Comparison of ENCODE assay signal across 8 cellular contexts in genomic region chr19:11356074-11356397, GRCh38. TPM values are rescaled to one million over a fixed set of nuclear protein-coding genes. Genes with fewer than 3 reads are reported as not detected.
DNase-seq lines count a peak whose midpoint lies in the region; FAIRE-seq and TF ChIP-seq lines count a peak whose summit lies in the region.

No MANE protein-coding gene starts in this region.

- TF ChIP-seq CTCF in VCaP (conservative IDR thresholded peaks at IDR 0.05) (no peak), fibroblast of the aortic adventitia (IDR thresholded peaks at IDR 0.05; ENCODE audit: insufficient read depth, low read length) (no peak), retinal pigment epithelial cell (conservative IDR thresholded peaks at IDR 0.05; ENCODE audit: low read depth, low read length) (no peak)

- DNase-seq in GM12892 (ENCODE audit: insufficient read length) (no peak), fibroblast of the aortic adventitia (ENCODE audit: low read depth) (no peak), retinal pigment epithelial cell (ENCODE audit: low read depth) (no peak), A172 (ENCODE audit: low spot score) (no peak), NCI-H2227 treated with DMSO at 0.1 percent for 48 hours (lab: John Stamatoyannopoulos, UW) (no peak), NCI-H2171 (lab: John Stamatoyannopoulos, UW) (no peak), NCI-H2029 (lab: John Stamatoyannopoulos, UW) (no peak)

- TF ChIP-seq POLR2A in GM12892 (IDR thresholded peaks at IDR 0.05; ENCODE audit: low read depth, low read length): no peak

- H3K4me3 ChIP-seq in fibroblast of the aortic adventitia (ENCODE audit: low read depth, low read length) (peak overlapping the region; percentile 94), retinal pigment epithelial cell (ENCODE audit: low read length) (peak overlapping the region; percentile 56)

- peak; percentile 73 for FAIRE-seq in GM12892 (lab: Jason Lieb, UNC)

- peak overlapping the region; percentile 52; the same call in 1 of the 2 replicates for H3K27ac ChIP-seq in VCaP

RNA-seq across cellular contexts. Expression of gene PLPPR2, which starts 0.8 kb away (rescaled TPM):
- polyA plus RNA-seq in GM12892 (2012; ENCODE audit: missing spikeins): 3.6 TPM
- total RNA-seq in fibroblast of the aortic adventitia (ENCODE audit: low replicate concordance): 9.4 and 14.3 TPM in 2 replicates
- 15.7 and 19.4 TPM in 2 replicates for total RNA-seq in A172 (2014; rRNA removed; shearing (Covaris generic))

RNA-seq across cellular contexts. Expression of gene CCDC159, which starts 9.7 kb away (rescaled TPM):
- polyA plus RNA-seq in GM12892 (2012; ENCODE audit: missing spikeins): 21.6 TPM
- 12.2 and 13.2 TPM in 2 replicates for total RNA-seq in fibroblast of the aortic adventitia (ENCODE audit: low replicate concordance)
- 1.3 and 10.1 TPM in 2 replicates for total RNA-seq in A172 (2014; rRNA removed; shearing (Covaris generic))

RNA-seq across cellular contexts. Expression of gene TMEM205, which starts 10.0 kb away (rescaled TPM):
- polyA plus RNA-seq in GM12892 (2012; ENCODE audit: missing spikeins): 53.2 TPM
- total RNA-seq in fibroblast of the aortic adventitia (ENCODE audit: low replicate concordance): 56.8 and 79.6 TPM in 2 replicates
- 54.9 and 114 TPM in 2 replicates for total RNA-seq in A172 (2014; rRNA removed; shearing (Covaris generic))

RNA-seq across cellular contexts. Expression of gene RAB3D, which starts 16.6 kb away (rescaled TPM):
- polyA plus RNA-seq in GM12892 (2012; ENCODE audit: missing spikeins): 6.0 TPM
- total RNA-seq in fibroblast of the aortic adventitia (ENCODE audit: low replicate concordance): 9.4 and 16.3 TPM in 2 replicates
- 1.3 and 2.6 TPM in 2 replicates for total RNA-seq in A172 (2014; rRNA removed; shearing (Covaris generic))

RNA-seq across cellular contexts. Expression of gene SWSAP1, which starts 18.4 kb away (rescaled TPM):
- 1.1 TPM for polyA plus RNA-seq in GM12892 (2012; ENCODE audit: missing spikeins)
- total RNA-seq in fibroblast of the aortic adventitia (ENCODE audit: low replicate concordance): 0.41 and 0.45 TPM in 2 replicates
- total RNA-seq in A172 (2014; rRNA removed; shearing (Covaris generic)): 0.65 and 1.6 TPM in 2 replicates
